In genomic region chr14:78666336-78667056, GRCh38 we compare ENCODE assay signal across 28 cellular contexts.
"Had no signal": no experiment of that assay in that cellular context is flagged by ENCODE, and none has a peak within 500 bp of the region (broad histone marks: within the 10 kb centered on the region; RNA-seq: fewer than 3 reads in every experiment).

No MANE protein-coding gene starts in this region.

- DNase-seq: cerebellar nuclear complex; cortex of kidney; effector CD8-positive, alpha-beta T cell; foreskin melanocyte; glutamatergic neuron; heart right ventricle; hippocampal formation; kidney; left cardiac atrium; left lung; mesendoderm; midbrain; naive thymus-derived CD4-positive, alpha-beta T cell; nucleus accumbens; ovary; psoas muscle; retina; right lobe of liver; small intestine; stimulated activated CD4-positive, alpha-beta T cell treated with anti-CD3 and anti-CD28 coated beads, Interleukin-15, amount 100 ng/mL, for 24 hours; stimulated activated CD4-positive, alpha-beta T cell treated with anti-CD3 and anti-CD28 coated beads, Interleukin-2, amount 100 ng/mL, for 48 hours; stimulated activated naive B cell treated with anti-CD40 and anti-IgM and Interleukin-4, amounts not matched to agents 10 μg/mL and 1 μg/mL and 100 μg/mL, for 72 hours; transverse colon had no signal

- H3K27ac Mint-ChIP-seq: naive thymus-derived CD4-positive, alpha-beta T cell; nephron; stimulated activated naive B cell treated with anti-CD40 and anti-IgM and Interleukin-4, amounts not matched to agents 10 μg/mL and 1 μg/mL and 100 μg/mL, for 72 hours; stimulated activated naive CD8-positive, alpha-beta T cell treated with anti-CD3 and anti-CD28 coated beads, Interleukin-15, Interleukin-2, amounts not matched to agents 100 ng/mL and 50 ng/mL, for 24 hours had no signal

- H3K4me1 ChIP-seq: esophagus muscularis mucosa, heart right ventricle, left lung, psoas muscle, right lobe of liver, suprapubic skin, transverse colon, vagina had no signal

- H3K4me3 Mint-ChIP-seq: naive thymus-derived CD4-positive, alpha-beta T cell; nephron; stimulated activated naive B cell treated with anti-CD40 and anti-IgM and Interleukin-4, amounts not matched to agents 10 μg/mL and 1 μg/mL and 100 μg/mL, for 72 hours; stimulated activated naive CD8-positive, alpha-beta T cell treated with anti-CD3 and anti-CD28 coated beads, Interleukin-15, Interleukin-2, amounts not matched to agents 100 ng/mL and 50 ng/mL, for 24 hours had no signal

- H3K27me3 ChIP-seq: esophagus muscularis mucosa, heart right ventricle, left lung, ovary, right lobe of liver, suprapubic skin, transverse colon, vagina had no signal

- H3K4me3 ChIP-seq: esophagus muscularis mucosa, heart right ventricle, left lung, ovary, psoas muscle, right lobe of liver, suprapubic skin, transverse colon, vagina had no signal

- H3K36me3 ChIP-seq: esophagus muscularis mucosa, heart right ventricle, left lung, ovary, right lobe of liver, suprapubic skin, transverse colon, vagina had no signal

- H3K9me3 Mint-ChIP-seq: nephron had no signal

- H3K9me3 ChIP-seq: esophagus muscularis mucosa, ovary, psoas muscle, right lobe of liver, suprapubic skin, transverse colon, vagina had no signal

- H3K4me1 Mint-ChIP-seq: naive thymus-derived CD4-positive, alpha-beta T cell; nephron had no signal

- H3K27me3 Mint-ChIP-seq: stimulated activated naive B cell treated with anti-CD40 and anti-IgM and Interleukin-4, amounts not matched to agents 10 μg/mL and 1 μg/mL and 100 μg/mL, for 72 hours had no signal

- H3K36me3 Mint-ChIP-seq: stimulated activated naive B cell treated with anti-CD40 and anti-IgM and Interleukin-4, amounts not matched to agents 10 μg/mL and 1 μg/mL and 100 μg/mL, for 72 hours had no signal

- H3K27ac ChIP-seq: esophagus muscularis mucosa, heart right ventricle, left lung, ovary, psoas muscle, right lobe of liver, suprapubic skin, transverse colon, vagina had no signal

- ATAC-seq: heart right ventricle; left cardiac atrium; left lung; naive thymus-derived CD4-positive, alpha-beta T cell; psoas muscle; right lobe of liver had no signal
